27 cellular contexts compared by ENCODE assay signal in genomic region chr9:76188905-76189304, GRCh38.
"Had no signal": no experiment of that assay in that cellular context is flagged by ENCODE, and none has a peak within 500 bp of the region (broad histone marks: within the 10 kb centered on the region; RNA-seq: fewer than 3 reads in every experiment).

No MANE protein-coding gene starts in this region.

- H3K4me1 ChIP-seq: pancreas, prostate gland, right lobe of liver, sigmoid colon, stomach, thyroid gland, transverse colon, upper lobe of right lung, uterus had no signal

- H3K27ac ChIP-seq: neutrophil, pancreas, prostate gland, right lobe of liver, sigmoid colon, stomach, thoracic aorta, thyroid gland, transverse colon, upper lobe of right lung, uterus had no signal

- H3K27me3 ChIP-seq: neutrophil, pancreas, right lobe of liver, sigmoid colon, stomach, thyroid gland, transverse colon, upper lobe of right lung, uterus had no signal

- H3K9me3 Mint-ChIP-seq: naive B cell; naive thymus-derived CD8-positive, alpha-beta T cell; nephron progenitor cell; neural crest cell; stimulated activated effector memory CD8-positive, alpha-beta T cell treated with anti-CD3 and anti-CD28 coated beads, Interleukin-12 subunit alpha, Interleukin-12 subunit beta, amount 100 ng/mL, for 72 hours; stimulated activated naive CD8-positive, alpha-beta T cell treated with anti-CD3 and anti-CD28 coated beads, Interleukin-15, Interleukin-2, amounts not matched to agents 100 ng/mL and 50 ng/mL, for 24 hours; type B pancreatic cell had no signal

- DNase-seq: naive B cell; naive thymus-derived CD8-positive, alpha-beta T cell; nephron progenitor cell; nucleus accumbens; pancreas; right cardiac atrium; right lobe of liver; sigmoid colon; small intestine; stimulated activated CD4-positive, alpha-beta T cell treated with anti-CD3 and anti-CD28 coated beads, Interleukin-15, amount 100 ng/mL, for 24 hours; stimulated activated CD4-positive, alpha-beta T cell treated with anti-CD3 and anti-CD28 coated beads, Interleukin-2, amount 100 ng/mL, for 24 hours; stimulated activated CD4-positive, alpha-beta T cell treated with anti-CD3 and anti-CD28 coated beads, Interleukin-2, amount 100 ng/mL, for 48 hours; stimulated activated CD4-positive, alpha-beta T cell treated with anti-CD3 and anti-CD28 coated beads, Interleukin-4, amount 100 ng/mL, for 24 hours; stimulated activated naive B cell treated with anti-CD40 and anti-IgM and Interleukin-4, amounts not matched to agents 10 μg/mL and 1 μg/mL and 100 μg/mL, for 72 hours; stimulated activated naive CD4-positive, alpha-beta T cell treated with Interleukin-2 at 50 U/mL for 16 hours; stomach; thyroid gland; transverse colon; upper lobe of right lung; uterus had no signal

- H3K36me3 Mint-ChIP-seq: naive B cell; stimulated activated naive B cell treated with anti-CD40 and anti-IgM and Interleukin-4, amounts not matched to agents 10 μg/mL and 1 μg/mL and 100 μg/mL, for 72 hours had no signal

- H3K27me3 Mint-ChIP-seq: naive B cell; naive thymus-derived CD8-positive, alpha-beta T cell; stimulated activated naive B cell treated with anti-CD40 and anti-IgM and Interleukin-4, amounts not matched to agents 10 μg/mL and 1 μg/mL and 100 μg/mL, for 72 hours; stimulated activated naive CD8-positive, alpha-beta T cell treated with anti-CD3 and anti-CD28 coated beads, Interleukin-15, Interleukin-2, amounts not matched to agents 100 ng/mL and 50 ng/mL, for 24 hours; type B pancreatic cell had no signal

- H3K4me3 Mint-ChIP-seq: naive B cell; nephron progenitor cell; neural crest cell; stimulated activated effector memory CD8-positive, alpha-beta T cell treated with anti-CD3 and anti-CD28 coated beads, Interleukin-12 subunit alpha, Interleukin-12 subunit beta, amount 100 ng/mL, for 72 hours; stimulated activated naive B cell treated with anti-CD40 and anti-IgM and Interleukin-4, amounts not matched to agents 10 μg/mL and 1 μg/mL and 100 μg/mL, for 72 hours; stimulated activated naive CD8-positive, alpha-beta T cell treated with anti-CD3 and anti-CD28 coated beads, Interleukin-15, Interleukin-2, amounts not matched to agents 100 ng/mL and 50 ng/mL, for 24 hours; type B pancreatic cell had no signal

- H3K27ac Mint-ChIP-seq: stimulated activated effector memory CD8-positive, alpha-beta T cell treated with anti-CD3 and anti-CD28 coated beads, Interleukin-12 subunit alpha, Interleukin-12 subunit beta, amount 100 ng/mL, for 72 hours; stimulated activated naive B cell treated with anti-CD40 and anti-IgM and Interleukin-4, amounts not matched to agents 10 μg/mL and 1 μg/mL and 100 μg/mL, for 72 hours; stimulated activated naive CD8-positive, alpha-beta T cell treated with anti-CD3 and anti-CD28 coated beads, Interleukin-15, Interleukin-2, amounts not matched to agents 100 ng/mL and 50 ng/mL, for 24 hours; type B pancreatic cell had no signal

- FAIRE-seq: pancreas, small intestine had no signal

- H3K4me3 ChIP-seq: pancreas, prostate gland, right lobe of liver, sigmoid colon, stomach, thoracic aorta, thyroid gland, transverse colon, upper lobe of right lung, uterus had no signal

- H3K36me3 ChIP-seq: neutrophil, pancreas, prostate gland, right lobe of liver, uterus had no signal

- ATAC-seq: naive thymus-derived CD8-positive, alpha-beta T cell; pancreas; right cardiac atrium; right lobe of liver; stimulated activated effector memory CD8-positive, alpha-beta T cell treated with anti-CD3 and anti-CD28 coated beads, Interleukin-12 subunit alpha, Interleukin-12 subunit beta, amount 100 ng/mL, for 72 hours; stimulated activated naive B cell treated with anti-CD40 and anti-IgM and Interleukin-4, amounts not matched to agents 10 μg/mL and 1 μg/mL and 100 μg/mL, for 72 hours; upper lobe of right lung had no signal

- H3K4me1 Mint-ChIP-seq: naive B cell; stimulated activated effector memory CD8-positive, alpha-beta T cell treated with anti-CD3 and anti-CD28 coated beads, Interleukin-12 subunit alpha, Interleukin-12 subunit beta, amount 100 ng/mL, for 72 hours; stimulated activated naive B cell treated with anti-CD40 and anti-IgM and Interleukin-4, amounts not matched to agents 10 μg/mL and 1 μg/mL and 100 μg/mL, for 72 hours had no signal

- H3K9me3 ChIP-seq: neutrophil, pancreas, prostate gland, right lobe of liver, sigmoid colon, stomach, thoracic aorta, thyroid gland, transverse colon, upper lobe of right lung, uterus had no signal
